ENCODE assay signal across 7 cellular contexts in genomic region chr5:111511174-111512025, GRCh38. TPM values are rescaled to one million over a fixed set of nuclear protein-coding genes. Genes with fewer than 3 reads are reported as not detected.
DNase-seq lines count a peak whose midpoint lies in the region; ATAC-seq and TF ChIP-seq lines count a peak whose summit lies in the region.

No MANE protein-coding gene starts in this region.

- H3K9ac ChIP-seq in SK-N-SH: peak overlapping the region; percentile 74
- H3K9ac ChIP-seq in fibroblast of lung (ENCODE audit: insufficient read depth, low read length): peak overlapping the region; percentile 95

- no peaks in the 10 kb centered on the region; the same call in 1 of the 2 replicates for H4K20me1 ChIP-seq in SK-N-SH (ENCODE audit: insufficient read depth)
- peaks cover 3% of the 10 kb centered on the region for H4K20me1 ChIP-seq in fibroblast of lung (ENCODE audit: control insufficient read depth, extremely low read depth, insufficient read depth, low read length)

- peak; percentile 1 for ATAC-seq in GM18870 (IDR thresholded peaks at IDR 0.05; ENCODE audit: unreplicated experiment)
- peak; percentile 19 for ATAC-seq in HG02852 (IDR thresholded peaks at IDR 0.05; ENCODE audit: unreplicated experiment)

- no peaks in the 10 kb centered on the region for H3K27me3 ChIP-seq in SK-N-SH (ENCODE audit: insufficient read depth)
- no peaks in the 10 kb centered on the region for H3K27me3 ChIP-seq in fibroblast of lung (ENCODE audit: control insufficient read depth, insufficient read depth, low read length)
- H3K27me3 ChIP-seq in neutrophil: peaks cover 15% of the 10 kb centered on the region

- TF ChIP-seq RAD21 in SK-N-SH (IDR thresholded peaks at IDR 0.05; ENCODE audit: low read length): no peak

- H3K36me3 ChIP-seq in SK-N-SH (replicated peaks in 1 of 2; ENCODE audit: control insufficient read depth in 1 of 2, insufficient read depth in 2 of 2, low read length in 1 of 2): no peaks in the 10 kb centered on the region
- H3K36me3 ChIP-seq in fibroblast of lung (ENCODE audit: control insufficient read depth, insufficient read depth, low read length): no peaks in the 10 kb centered on the region
- no peaks in the 10 kb centered on the region for H3K36me3 ChIP-seq in neutrophil

- DNase-seq in SK-N-SH: no peak
- DNase-seq in fibroblast of lung (ENCODE audit: low read depth in 2 of 2): peak; percentile 34 to 49
- no peak for DNase-seq in NK-92 treated with Interleukin-12 subunit alpha and Interleukin-12 subunit beta, amount 100 ng/mL, for 24 hours (lab: John Stamatoyannopoulos, UW)
- DNase-seq in DMS 273 treated with DMSO at 0.1 percent for 48 hours (lab: John Stamatoyannopoulos, UW): no peak

- POLR2A ChIA-PET in SK-N-SH (lab: Yijun Ruan, JAX): interaction anchor here (0.6 to 1.4 kb wide), 6 partner anchors 12 to 125 kb away, joined by 3 to 5 read pairs (median 4); no protein-coding TSS in a partner anchor

- H3K4me3 ChIP-seq in SK-N-SH (ENCODE audit: low read depth in 2 of 2, low read length in 1 of 2) (peak overlapping the region; percentile 92 to 98), fibroblast of lung (replicated peaks in 1 of 4; ENCODE audit: control extremely low read depth in 1 of 4, insufficient read depth in 1 of 4, low read depth in 3 of 4, low read length in 4 of 4) (peak overlapping the region; percentile 84 to 92 (median 88)), neutrophil (ENCODE audit: low read depth in 1 of 2, low read length in 1 of 2) (peak overlapping the region; percentile 67 to 69)

- H2AFZ ChIP-seq in SK-N-SH (ENCODE audit: low read depth) (peak overlapping the region; percentile 89), fibroblast of lung (ENCODE audit: low read length) (peak overlapping the region; percentile 72)

- H3K79me2 ChIP-seq in SK-N-SH (ENCODE audit: insufficient read depth): peaks cover 37% of the 10 kb centered on the region
- H3K79me2 ChIP-seq in fibroblast of lung (ENCODE audit: control insufficient read depth, insufficient read depth, low read length): peaks cover 59% of the 10 kb centered on the region

- H3K27ac ChIP-seq in SK-N-SH (ENCODE audit: low read depth in 2 of 2, low read length in 1 of 2): peak overlapping the region; percentile 81 to 90; a peak in 3 of 4 replicates
- H3K27ac ChIP-seq in fibroblast of lung (ENCODE audit: insufficient read depth, low read length): peak overlapping the region; percentile 90
- H3K27ac ChIP-seq in neutrophil: no peak overlapping the region

- no peak for TF ChIP-seq CTCF in SK-N-SH (IDR thresholded peaks at IDR 0.05)
- no peak for TF ChIP-seq CTCF in fibroblast of lung (conservative IDR thresholded peaks at IDR 0.05 in 1 of 2, IDR thresholded peaks at IDR 0.05 in 1 of 2; ENCODE audit: low read depth in 1 of 2, low read length in 2 of 2)
- TF ChIP-seq CTCF in neutrophil (IDR thresholded peaks at IDR 0.05): no peak

- H3F3A ChIP-seq in SK-N-SH (replicated peaks; ENCODE audit: insufficient read depth): peaks cover 16% of the 10 kb centered on the region

- TF ChIP-seq EP300 in SK-N-SH (IDR thresholded peaks at IDR 0.05; ENCODE audit: borderline replicate concordance in 1 of 2, low read depth in 1 of 2, low read length in 1 of 2): no peak

- CTCF ChIA-PET in SK-N-SH (lab: Yijun Ruan, JAX): interaction anchor here (0.6 to 2.0 kb wide), 9 partner anchors 12 to 354 kb away, joined by 3 to 8 read pairs (median 4); no protein-coding TSS in a partner anchor

- WGBS in SK-N-SH (ENCODE audit: low lambda C conversion rate): 10% methylated on average over 9 of the region's 9 CpGs

- H3K9me3 ChIP-seq in SK-N-SH (no peaks in the 10 kb centered on the region), fibroblast of lung (ENCODE audit: control insufficient read depth, insufficient read depth, low read depth, low read length) (no peaks in the 10 kb centered on the region), neutrophil (no peaks in the 10 kb centered on the region)

- peak overlapping the region; percentile 83 for H3K4me2 ChIP-seq in SK-N-SH
- H3K4me2 ChIP-seq in fibroblast of lung (ENCODE audit: extremely low read depth, insufficient read depth, low read length): peak overlapping the region; percentile 64

- H3K4me1 ChIP-seq in SK-N-SH (ENCODE audit: control insufficient read depth in 1 of 2, insufficient read depth in 2 of 2, low read depth in 1 of 2, low read length in 1 of 2) (peaks cover 3 to 5% of the 10 kb centered on the region in 2 experiments; a peak in 3 of 4 replicates), fibroblast of lung (ENCODE audit: control insufficient read depth, extremely low read depth, insufficient read depth, low read length) (peaks cover 4% of the 10 kb centered on the region), neutrophil (ENCODE audit: control insufficient read depth in 1 of 2, insufficient read depth in 1 of 2, low read depth in 1 of 2, low read length in 1 of 2) (peaks cover 14 to 18% of the 10 kb centered on the region in 2 experiments)

- H3K9me2 ChIP-seq in SK-N-SH: no peaks in the 10 kb centered on the region

TF ChIP-seq in SK-N-SH, 30 proteins besides CTCF, POLR2A, EP300 and RAD21 (continues in another document):
- TF ChIP-seq IRF3 (IDR thresholded peaks at IDR 0.05; ENCODE audit: low read depth, low read length) (no peak), USF2 (IDR thresholded peaks at IDR 0.05; ENCODE audit: borderline replicate concordance, low read depth, low read length) (no peak), GABPA (IDR thresholded peaks at IDR 0.05; ENCODE audit: low read depth) (no peak), RXRA (IDR thresholded peaks at IDR 0.05; ENCODE audit: borderline replicate concordance, low read depth) (no peak), NRF1 (IDR thresholded peaks at IDR 0.05; ENCODE audit: low read depth, low read length) (no peak), REST (IDR thresholded peaks at IDR 0.05; ENCODE audit: low read depth, low read length) (no peak), NFIC (IDR thresholded peaks at IDR 0.05; ENCODE audit: borderline replicate concordance) (no peak), MEF2A (IDR thresholded peaks at IDR 0.05; ENCODE audit: borderline replicate concordance, low read depth) (no peak), FOSL2 (IDR thresholded peaks at IDR 0.05; ENCODE audit: borderline replicate concordance, low read depth) (no peak), CHD2 (IDR thresholded peaks at IDR 0.05; ENCODE audit: low read length, partially characterized antibody) (no peak), YY1 (IDR thresholded peaks at IDR 0.05; ENCODE audit: low read depth) (no peak), MXI1 (IDR thresholded peaks at IDR 0.05; ENCODE audit: low read depth, low read length) (no peak), GATA2 (CRISPR knock-in tag; IDR thresholded peaks at IDR 0.05) (no peak), JUND (IDR thresholded peaks at IDR 0.05) (no peak), ELF1 (IDR thresholded peaks at IDR 0.05) (no peak)

RNA-seq across cellular contexts. Expression of gene STARD4, which starts 0.9 kb away (rescaled TPM):
- polyA plus RNA-seq in SK-N-SH (2012; rRNA removed) (10.0 and 11.0 TPM in 2 replicates), fibroblast of lung (39.1 and 74.6 TPM in 2 replicates)
- 13.2 and 16.1 TPM in 2 replicates for polyA plus RNA-seq in SK-N-SH (2012; cell fraction: cytosol; rRNA removed)
- 8.9 and 18.8 TPM in 2 replicates for polyA plus RNA-seq in SK-N-SH (2012; cell fraction: nucleus; rRNA removed)
- 88.6 and 154 TPM in 2 replicates for total RNA-seq in fibroblast of lung
- 32.6 and 53.1 TPM in 2 replicates for polyA plus RNA-seq in fibroblast of lung (2012)
- 15.7 and 42.7 TPM in 2 replicates for polyA minus RNA-seq in fibroblast of lung (ENCODE audit: low replicate concordance)

Comparison
In these comparisons a context has a peak if more than half of its experiments do, and no peak if none do; other contexts are left out.
1. DNase-seq: peak in fibroblast of lung (2 of 2); none in SK-N-SH (single experiment), NK-92 treated with Interleukin-12 subunit alpha and Interleukin-12 subunit beta, amount 100 ng/mL, for 24 hours (single experiment) and DMS 273 treated with DMSO at 0.1 percent for 48 hours (single experiment).
2. Peak in every context shown above with its lines, with median percentiles within 50 percentile points of each other: H3K4me3 ChIP-seq.